Comparison of ENCODE assay signal across 10 cellular contexts in genomic region chr1:6022193-6022592, GRCh38.
"Had no signal": no experiment of that assay in that cellular context is flagged by ENCODE, and none has a peak within 500 bp of the region (broad histone marks: within the 10 kb centered on the region; RNA-seq: fewer than 3 reads in every experiment).

No MANE protein-coding gene starts in this region.

- ATAC-seq: GM23338, K562 had no signal

- H3K27ac ChIP-seq: HL-60 had no signal

- H3K9me3 Mint-ChIP-seq: GM23338, H9, HFFc6 had no signal

- DNase-seq: H9, HCEC 1CT, HFFc6, IMR-90, KG1 had no signal

- H2AFZ ChIP-seq: GM23338 had no signal

- H3K27ac Mint-ChIP-seq: GM23338, H9, HFFc6 had no signal

- H3K4me3 Mint-ChIP-seq: GM23338, H9, HFFc6 had no signal

- H3K4me3 ChIP-seq: GM23338, K562 had no signal

- H3K4me2 ChIP-seq: GM23338 had no signal

- FAIRE-seq: H1, H54, K562 had no signal
